Comparison of ENCODE assay signal across 9 cellular contexts in genomic region chr3:14216257-14217048, GRCh38. TPM values are rescaled to one million over a fixed set of nuclear protein-coding genes. Genes with fewer than 3 reads are reported as not detected.
DNase-seq lines count a peak whose midpoint lies in the region; ATAC-seq and TF ChIP-seq lines count a peak whose summit lies in the region.
"Had no signal": no experiment of that assay in that cellular context is flagged by ENCODE, and none has a peak within 500 bp of the region (broad histone marks: within the 10 kb centered on the region; RNA-seq: fewer than 3 reads in every experiment).

No MANE protein-coding gene starts in this region.

- no peak for TF ChIP-seq POLR2A in right lobe of liver (IDR thresholded peaks at IDR 0.05)
- TF ChIP-seq POLR2A in transverse colon (IDR thresholded peaks at IDR 0.05) = no peak

- no peak for TF ChIP-seq CTCF in right lobe of liver (IDR thresholded peaks at IDR 0.05)
- TF ChIP-seq CTCF in transverse colon (IDR thresholded peaks at IDR 0.05) = no peak

- peak; percentile 91 for ATAC-seq in GM19025 (IDR thresholded peaks at IDR 0.05; ENCODE audit: low read depth, unreplicated experiment)
- ATAC-seq in right lobe of liver = peak; percentile 27 to 81 (median 58)
- ATAC-seq in GM19035 (IDR thresholded peaks at IDR 0.05; ENCODE audit: unreplicated experiment) = no peak

- WGBS in right lobe of liver (ENCODE audit: insufficient coverage, low coverage, low lambda C conversion rate, missing lambda C conversion rate) = 73% methylated on average over 15 of the region's 22 CpGs
- WGBS in transverse colon (ENCODE audit: low coverage in 1 of 2), 2 donors = 81 to 83% methylated on average over 6 to 22 of the region's 22 CpGs

- intact Hi-C loops in right lobe of liver (cut with DNase I) = no loop called here
- intact Hi-C loops in transverse colon (cut with DNase I; ENCODE audit: low total_unique reads) = no loop called here

- peak; percentile 87 to 93 for DNase-seq in SJCRH30
- DNase-seq in caudate nucleus (lab: John Stamatoyannopoulos, UW) = peak in 57 of 61 donors; percentile 6 to 93 (median 67)
- peak in 1 of 3 donors; percentile 33 for DNase-seq in right lobe of liver
- DNase-seq in stimulated activated CD8-positive, alpha-beta memory T cell treated with anti-CD3 and anti-CD28 coated beads, Interleukin-12 subunit alpha, Interleukin-12 subunit beta, amount 100 ng/mL, for 24 hours (ENCODE audit: extremely low read depth) = peak; percentile 2
- DNase-seq in transverse colon = no peak
- DNase-seq in HPDE6-E6E7 (ENCODE audit: extremely low spot score) = no peak

- peak overlapping the region; percentile 46 for H3K27ac ChIP-seq in SJCRH30
- H3K27ac ChIP-seq in caudate nucleus (ENCODE audit: low read depth, low read length) = peak overlapping the region; percentile 62
- no peak overlapping the region for H3K27ac ChIP-seq in right lobe of liver
- H3K27ac ChIP-seq in transverse colon = peak overlapping the region in 1 of 4 donors; percentile 55

- H3K36me3 ChIP-seq in SJCRH30 (no peaks in the 10 kb centered on the region), right lobe of liver (no peaks in the 10 kb centered on the region), transverse colon (no peaks in the 10 kb centered on the region)
- H3K36me3 ChIP-seq: Peyer's patch had no signal

- H3K9me3 ChIP-seq in SJCRH30 (replicated peaks) (peaks cover 8% of the 10 kb centered on the region), right lobe of liver (no peaks in the 10 kb centered on the region), transverse colon (peaks cover 1 to 9% of the 10 kb centered on the region in 2 donors)
- H3K9me3 ChIP-seq: Peyer's patch had no signal

- H3K27me3 ChIP-seq in SJCRH30 = no peaks in the 10 kb centered on the region
- no peaks in the 10 kb centered on the region for H3K27me3 ChIP-seq in right lobe of liver
- no peaks in the 10 kb centered on the region for H3K27me3 ChIP-seq in transverse colon
- H3K27me3 ChIP-seq: Peyer's patch had no signal

- H3K4me3 ChIP-seq in SJCRH30 (peak overlapping the region; percentile 53), right lobe of liver (no peak overlapping the region), transverse colon (peak overlapping the region in 1 of 4 donors; percentile 16)

- in situ Hi-C loops in transverse colon (cut with MboI; ENCODE audit: low pct_ligation_motif_present in 1 of 4, low pct_unique_long_range_greater_than_20kb in 1 of 4, low sequenced_read_pairs in 3 of 4) = no loop called here

- H3K4me1 ChIP-seq in SJCRH30 = peaks cover 2% of the 10 kb centered on the region; the same call in 1 of the 2 replicates
- no peaks in the 10 kb centered on the region for H3K4me1 ChIP-seq in right lobe of liver
- peaks cover 0 to 16% (median 9%) of the 10 kb centered on the region in 4 donors for H3K4me1 ChIP-seq in transverse colon

- TF ChIP-seq EP300 in transverse colon (IDR thresholded peaks at IDR 0.05; ENCODE audit: low read depth) = no peak

RNA-seq across cellular contexts. Expression of gene LSM3, which starts 37.8 kb away (rescaled TPM):
- 26.9 and 27.5 TPM in 2 replicates for total RNA-seq in SJCRH30 (2014; rRNA removed; shearing (Covaris generic))
- total RNA-seq in right lobe of liver (1 to 10 TPM; 4.5 to 7.4 (median 6.1) TPM), transverse colon (1 to 10 TPM; 5.6 to 9.6 (median 8.0) TPM)

RNA-seq across cellular contexts. Expression of gene XPC, which starts 38.1 kb away (rescaled TPM):
- total RNA-seq in SJCRH30 (2014; rRNA removed; shearing (Covaris generic)) = 16.3 and 21.0 TPM in 2 replicates
- total RNA-seq in right lobe of liver (10 to 100 TPM; 14.4 to 23.1 (median 20.0) TPM), transverse colon (100 to 1,000 TPM in 1 of 4 donors, 10 to 100 TPM in 3; 30.7 to 287 (median 46.6) TPM)

Comparison
In these comparisons a context has a peak if more than half of its experiments do, and no peak if none do; other contexts are left out.
1. DNase-seq: peak in SJCRH30 (2 of 2), caudate nucleus (57 of 61) and stimulated activated CD8-positive, alpha-beta memory T cell treated with anti-CD3 and anti-CD28 coated beads, Interleukin-12 subunit alpha, Interleukin-12 subunit beta, amount 100 ng/mL, for 24 hours (single experiment); none in transverse colon (single experiment) and HPDE6-E6E7 (single experiment).
2. H3K27ac ChIP-seq: peak in SJCRH30 (single experiment) and caudate nucleus (single experiment); none in right lobe of liver (0 of 3).